Comparison of ENCODE assay signal across 1 cellular context in the genomic region with DNA sequence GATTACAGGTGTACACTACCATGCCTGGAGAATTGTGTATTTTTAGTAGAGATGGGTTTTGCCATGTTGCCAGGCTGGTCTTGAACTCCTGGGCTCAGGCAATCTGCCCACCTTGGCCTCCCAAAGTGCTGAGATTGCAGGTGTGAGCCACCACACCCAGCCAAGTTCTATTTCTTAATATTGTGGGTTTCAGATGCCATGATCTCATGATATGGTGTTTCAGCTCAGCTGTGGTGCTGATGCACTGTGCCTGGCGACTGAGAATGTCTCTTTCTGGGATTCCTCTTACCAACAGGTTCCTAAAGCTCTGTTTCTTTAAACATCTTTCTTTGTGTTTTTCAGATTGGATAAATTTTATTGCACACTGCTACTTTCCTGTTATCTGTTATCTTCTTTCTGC.
TF ChIP-seq lines count a peak whose summit lies in the region.

No MANE protein-coding gene starts in this region.

TF ChIP-seq in WTC11, 78 proteins besides CTCF, POLR2A, EP300 and RAD21:
- no peak for TF ChIP-seq ATF2 (CRISPR knock-in tag; IDR thresholded peaks at IDR 0.05; ENCODE audit: borderline replicate concordance, low read depth)
- TF ChIP-seq E2F4 (CRISPR knock-in tag; IDR thresholded peaks at IDR 0.05; ENCODE audit: borderline replicate concordance, low read depth): no peak
- TF ChIP-seq NR1H2 (CRISPR knock-in tag; IDR thresholded peaks at IDR 0.05): no peak
- TF ChIP-seq PRRX2 (CRISPR knock-in tag; IDR thresholded peaks at IDR 0.05): no peak
- TF ChIP-seq, protein P1, sequence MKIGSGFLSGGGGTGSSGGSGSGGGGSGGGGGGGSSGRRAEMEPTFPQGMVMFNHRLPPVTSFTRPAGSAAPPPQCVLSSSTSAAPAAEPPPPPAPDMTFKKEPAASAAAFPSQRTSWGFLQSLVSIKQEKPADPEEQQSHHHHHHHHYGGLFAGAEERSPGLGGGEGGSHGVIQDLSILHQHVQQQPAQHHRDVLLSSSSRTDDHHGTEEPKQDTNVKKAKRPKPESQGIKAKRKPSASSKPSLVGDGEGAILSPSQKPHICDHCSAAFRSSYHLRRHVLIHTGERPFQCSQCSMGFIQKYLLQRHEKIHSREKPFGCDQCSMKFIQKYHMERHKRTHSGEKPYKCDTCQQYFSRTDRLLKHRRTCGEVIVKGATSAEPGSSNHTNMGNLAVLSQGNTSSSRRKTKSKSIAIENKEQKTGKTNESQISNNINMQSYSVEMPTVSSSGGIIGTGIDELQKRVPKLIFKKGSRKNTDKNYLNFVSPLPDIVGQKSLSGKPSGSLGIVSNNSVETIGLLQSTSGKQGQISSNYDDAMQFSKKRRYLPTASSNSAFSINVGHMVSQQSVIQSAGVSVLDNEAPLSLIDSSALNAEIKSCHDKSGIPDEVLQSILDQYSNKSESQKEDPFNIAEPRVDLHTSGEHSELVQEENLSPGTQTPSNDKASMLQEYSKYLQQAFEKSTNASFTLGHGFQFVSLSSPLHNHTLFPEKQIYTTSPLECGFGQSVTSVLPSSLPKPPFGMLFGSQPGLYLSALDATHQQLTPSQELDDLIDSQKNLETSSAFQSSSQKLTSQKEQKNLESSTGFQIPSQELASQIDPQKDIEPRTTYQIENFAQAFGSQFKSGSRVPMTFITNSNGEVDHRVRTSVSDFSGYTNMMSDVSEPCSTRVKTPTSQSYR (CRISPR knock-in tag; IDR thresholded peaks at IDR 0.05): no peak
- TF ChIP-seq TP53 (CRISPR knock-in tag; IDR thresholded peaks at IDR 0.05): no peak
- TF ChIP-seq, protein P2, sequence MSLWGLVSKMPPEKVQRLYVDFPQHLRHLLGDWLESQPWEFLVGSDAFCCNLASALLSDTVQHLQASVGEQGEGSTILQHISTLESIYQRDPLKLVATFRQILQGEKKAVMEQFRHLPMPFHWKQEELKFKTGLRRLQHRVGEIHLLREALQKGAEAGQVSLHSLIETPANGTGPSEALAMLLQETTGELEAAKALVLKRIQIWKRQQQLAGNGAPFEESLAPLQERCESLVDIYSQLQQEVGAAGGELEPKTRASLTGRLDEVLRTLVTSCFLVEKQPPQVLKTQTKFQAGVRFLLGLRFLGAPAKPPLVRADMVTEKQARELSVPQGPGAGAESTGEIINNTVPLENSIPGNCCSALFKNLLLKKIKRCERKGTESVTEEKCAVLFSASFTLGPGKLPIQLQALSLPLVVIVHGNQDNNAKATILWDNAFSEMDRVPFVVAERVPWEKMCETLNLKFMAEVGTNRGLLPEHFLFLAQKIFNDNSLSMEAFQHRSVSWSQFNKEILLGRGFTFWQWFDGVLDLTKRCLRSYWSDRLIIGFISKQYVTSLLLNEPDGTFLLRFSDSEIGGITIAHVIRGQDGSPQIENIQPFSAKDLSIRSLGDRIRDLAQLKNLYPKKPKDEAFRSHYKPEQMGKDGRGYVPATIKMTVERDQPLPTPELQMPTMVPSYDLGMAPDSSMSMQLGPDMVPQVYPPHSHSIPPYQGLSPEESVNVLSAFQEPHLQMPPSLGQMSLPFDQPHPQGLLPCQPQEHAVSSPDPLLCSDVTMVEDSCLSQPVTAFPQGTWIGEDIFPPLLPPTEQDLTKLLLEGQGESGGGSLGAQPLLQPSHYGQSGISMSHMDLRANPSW (CRISPR knock-in tag; conservative IDR thresholded peaks at IDR 0.05; ENCODE audit: low read depth): no peak
- TF ChIP-seq RORB (CRISPR knock-in tag; IDR thresholded peaks at IDR 0.05): no peak
- TF ChIP-seq JUN (CRISPR knock-in tag; IDR thresholded peaks at IDR 0.05): no peak
- TF ChIP-seq NFATC4 (CRISPR knock-in tag; IDR thresholded peaks at IDR 0.05): no peak
